Comparison of ENCODE assay signal across 14 cellular contexts in genomic region chr14:95307402-95308041, GRCh38. TPM values are rescaled to one million over a fixed set of nuclear protein-coding genes. Genes with fewer than 3 reads are reported as not detected.
A peak's percentile ranks its signal among the peaks of the same experiment; 100 is the strongest.
DNase-seq lines count a peak whose midpoint lies in the region; ATAC-seq and TF ChIP-seq lines count a peak whose summit lies in the region.
"Had no signal": no experiment of that assay in that cellular context is flagged by ENCODE, and none has a peak within 500 bp of the region (broad histone marks: within the 10 kb centered on the region; RNA-seq: fewer than 3 reads in every experiment).

No MANE protein-coding gene starts in this region.

- peaks cover 0 to 20% (median 0%) of the 10 kb centered on the region in 11 experiments; a peak in 5 of 22 replicates for H4K20me1 ChIP-seq in BLaER1 treated with 17β-estradiol and CSF1 and Interleukin-3, amounts not matched to agents 10 nM and 100 nM

- H3K27ac ChIP-seq in BLaER1 treated with 17β-estradiol and CSF1 and Interleukin-3, amounts not matched to agents 10 nM and 100 nM, result no peak overlapping the region
- no peak overlapping the region for H3K27ac ChIP-seq in trophoblast cell (ENCODE audit: low read depth, low read length)

- H3K27me3 ChIP-seq in BLaER1 treated with 17β-estradiol and CSF1 and Interleukin-3, amounts not matched to agents 10 nM and 100 nM, result no peaks in the 10 kb centered on the region
- no peaks in the 10 kb centered on the region for H3K27me3 ChIP-seq in trophoblast cell (ENCODE audit: insufficient read depth, low read length)

- DNase-seq in kidney glomerular epithelial cell (lab: John Stamatoyannopoulos, UW) (peak; percentile 13), trophoblast cell (peak; percentile 98 to 100), NCI-H510A treated with DMSO at 0.1 percent for 48 hours (lab: John Stamatoyannopoulos, UW) (no peak)
- DNase-seq in stimulated activated naive CD4-positive, alpha-beta T cell (lab: John Stamatoyannopoulos, UW), result no peak
- DNase-seq in effector memory CD8-positive, alpha-beta T cell, result no peak
- DNase-seq: activated CD4-positive, alpha-beta T cell treated with anti-CD3 and anti-CD28 coated beads for 48 hours; activated naive CD4-positive, alpha-beta T cell treated with Interleukin-2 at 50 U/mL for 16 hours; effector memory CD4-positive, alpha-beta T cell; NCI-H345; stimulated activated naive CD4-positive, alpha-beta T cell treated with Interleukin-2 at 50 U/mL for 16 hours; T-helper 9 cell had no signal

- H3K9me3 Mint-ChIP-seq in brain, result peaks cover 0 to 5% (median 0%) of the 10 kb centered on the region in 5 experiments
- H3K9me3 Mint-ChIP-seq in effector memory CD8-positive, alpha-beta T cell, result no peaks in the 10 kb centered on the region

- H3K27ac Mint-ChIP-seq in brain, result peak overlapping the region in 3 of 5 experiments; percentile 8 to 63 (median 61)
- H3K27ac Mint-ChIP-seq in effector memory CD8-positive, alpha-beta T cell, result no peak overlapping the region

- no peaks in the 10 kb centered on the region for H3K79me1 ChIP-seq in trophoblast cell (ENCODE audit: low read length)

- H3K4me3 ChIP-seq in BLaER1 treated with 17β-estradiol and CSF1 and Interleukin-3, amounts not matched to agents 10 nM and 100 nM, result no peak overlapping the region
- no peak overlapping the region for H3K4me3 ChIP-seq in trophoblast cell (ENCODE audit: low read depth, low read length)

- WGBS in trophoblast cell (ENCODE audit: extremely low coverage, insufficient coverage, insufficient read length), result no CpG with 5 or more reads among the region's 14 CpGs

- no peak overlapping the region for H2BK12ac ChIP-seq in trophoblast cell (ENCODE audit: low read length)

- no peak for ATAC-seq in GM21423 (IDR thresholded peaks at IDR 0.05; ENCODE audit: unreplicated experiment)
- no peak for ATAC-seq in effector memory CD8-positive, alpha-beta T cell (replicated peaks)

- no peaks in the 10 kb centered on the region for H3K36me3 Mint-ChIP-seq in brain
- no peaks in the 10 kb centered on the region for H3K36me3 Mint-ChIP-seq in effector memory CD8-positive, alpha-beta T cell (ENCODE audit: insufficient read depth)

- peak overlapping the region in 8 of 11 experiments; percentile 7 to 31 (median 19); a peak in 8 of 22 replicates for H3K4me2 ChIP-seq in BLaER1 treated with 17β-estradiol and CSF1 and Interleukin-3, amounts not matched to agents 10 nM and 100 nM
- H3K4me2 ChIP-seq in trophoblast cell (ENCODE audit: low read length), result no peak overlapping the region

- H3K14ac ChIP-seq in trophoblast cell (ENCODE audit: low read length), result no peak overlapping the region

- H2AK5ac ChIP-seq in trophoblast cell (ENCODE audit: low read length), result no peak overlapping the region

- peaks cover 0 to 18% (median 9%) of the 10 kb centered on the region in 11 experiments; a peak in 10 of 22 replicates for H3K9me3 ChIP-seq in BLaER1 treated with 17β-estradiol and CSF1 and Interleukin-3, amounts not matched to agents 10 nM and 100 nM (replicated peaks in 1 of 11)
- peaks cover 2% of the 10 kb centered on the region for H3K9me3 ChIP-seq in trophoblast cell (ENCODE audit: insufficient read depth, low read depth, low read length)

- no peak overlapping the region for H2BK5ac ChIP-seq in trophoblast cell (ENCODE audit: low read depth, low read length, poor library complexity)

- H4K91ac ChIP-seq in trophoblast cell (ENCODE audit: low read depth, low read length), result no peak overlapping the region

- no peak overlapping the region for H2BK120ac ChIP-seq in trophoblast cell (ENCODE audit: insufficient read depth, low read length, poor library complexity)

- no peak overlapping the region for H2AFZ ChIP-seq in trophoblast cell (ENCODE audit: insufficient read depth, low read length, poor library complexity)

- H3K23ac ChIP-seq in trophoblast cell (ENCODE audit: low read length), result no peak overlapping the region

- H3K27me3 Mint-ChIP-seq in brain, result peaks cover 6% of the 10 kb centered on the region
- H3K27me3 Mint-ChIP-seq in effector memory CD8-positive, alpha-beta T cell, result peaks cover 36 to 96% of the 10 kb centered on the region in 2 donors

- no peaks in the 10 kb centered on the region for H3K79me2 ChIP-seq in trophoblast cell (ENCODE audit: control insufficient read depth, insufficient read depth, low read length, poor library complexity)

- no peak overlapping the region for H3K18ac ChIP-seq in trophoblast cell (ENCODE audit: low read length)

- H4K12ac ChIP-seq in trophoblast cell (ENCODE audit: low read depth, low read length), result no peak overlapping the region

- H3K4me1 ChIP-seq in BLaER1 treated with 17β-estradiol and CSF1 and Interleukin-3, amounts not matched to agents 10 nM and 100 nM, result peaks cover 25 to 69% (median 61%) of the 10 kb centered on the region in 10 experiments
- H3K4me1 ChIP-seq in trophoblast cell (ENCODE audit: control insufficient read depth in 1 of 2, insufficient read depth in 2 of 2, low read length in 2 of 2), result peaks cover 5 to 14% of the 10 kb centered on the region in 2 experiments

- no peak for TF ChIP-seq CTCF in brain (conservative IDR thresholded peaks at IDR 0.05)

- H3K4me1 Mint-ChIP-seq in brain, result peaks cover 50% of the 10 kb centered on the region
- H3K4me1 Mint-ChIP-seq in effector memory CD8-positive, alpha-beta T cell (ENCODE audit: low read depth in 2 of 2), result no peaks in the 10 kb centered on the region

- H4K8ac ChIP-seq in trophoblast cell (ENCODE audit: low read depth, low read length), result no peak overlapping the region

- no peak overlapping the region for H3K9ac ChIP-seq in BLaER1 treated with 17β-estradiol and CSF1 and Interleukin-3, amounts not matched to agents 10 nM and 100 nM
- H3K9ac ChIP-seq in trophoblast cell (ENCODE audit: low read length), result no peak overlapping the region

- peaks cover 0 to 9% (median 0%) of the 10 kb centered on the region in 11 experiments; a peak in 1 of 22 replicates for H3K36me3 ChIP-seq in BLaER1 treated with 17β-estradiol and CSF1 and Interleukin-3, amounts not matched to agents 10 nM and 100 nM
- H3K36me3 ChIP-seq in trophoblast cell (ENCODE audit: control insufficient read depth in 1 of 2, insufficient read depth in 2 of 2, low read length in 2 of 2), result no peaks in the 10 kb centered on the region

- H3K4ac ChIP-seq in trophoblast cell (ENCODE audit: low read depth, low read length), result no peak overlapping the region

- H3K4me3 Mint-ChIP-seq in brain, result no peak overlapping the region
- no peak overlapping the region for H3K4me3 Mint-ChIP-seq in effector memory CD8-positive, alpha-beta T cell

RNA-seq across cellular contexts. Expression of gene CLMN, which starts 12.2 kb away (rescaled TPM):
- 10.7 TPM for polyA plus RNA-seq in brain (ENCODE audit: insufficient read depth, low read depth, low replicate concordance)
- 7.4 and 7.6 TPM in 2 replicates for polyA plus RNA-seq in trophoblast cell (2013)

Comparison
In these comparisons a context has a peak if more than half of its experiments do, and no peak if none do; other contexts are left out.
1. H3K27ac Mint-ChIP-seq: peak in brain (3 of 5); none in effector memory CD8-positive, alpha-beta T cell (0 of 2).
2. DNase-seq: peak in kidney glomerular epithelial cell (single experiment) and trophoblast cell (2 of 2); none in NCI-H510A treated with DMSO at 0.1 percent for 48 hours (single experiment), stimulated activated naive CD4-positive, alpha-beta T cell (0 of 6) and effector memory CD8-positive, alpha-beta T cell (0 of 3).